ENCODE assay signal across 8 cellular contexts in the genomic region with DNA sequence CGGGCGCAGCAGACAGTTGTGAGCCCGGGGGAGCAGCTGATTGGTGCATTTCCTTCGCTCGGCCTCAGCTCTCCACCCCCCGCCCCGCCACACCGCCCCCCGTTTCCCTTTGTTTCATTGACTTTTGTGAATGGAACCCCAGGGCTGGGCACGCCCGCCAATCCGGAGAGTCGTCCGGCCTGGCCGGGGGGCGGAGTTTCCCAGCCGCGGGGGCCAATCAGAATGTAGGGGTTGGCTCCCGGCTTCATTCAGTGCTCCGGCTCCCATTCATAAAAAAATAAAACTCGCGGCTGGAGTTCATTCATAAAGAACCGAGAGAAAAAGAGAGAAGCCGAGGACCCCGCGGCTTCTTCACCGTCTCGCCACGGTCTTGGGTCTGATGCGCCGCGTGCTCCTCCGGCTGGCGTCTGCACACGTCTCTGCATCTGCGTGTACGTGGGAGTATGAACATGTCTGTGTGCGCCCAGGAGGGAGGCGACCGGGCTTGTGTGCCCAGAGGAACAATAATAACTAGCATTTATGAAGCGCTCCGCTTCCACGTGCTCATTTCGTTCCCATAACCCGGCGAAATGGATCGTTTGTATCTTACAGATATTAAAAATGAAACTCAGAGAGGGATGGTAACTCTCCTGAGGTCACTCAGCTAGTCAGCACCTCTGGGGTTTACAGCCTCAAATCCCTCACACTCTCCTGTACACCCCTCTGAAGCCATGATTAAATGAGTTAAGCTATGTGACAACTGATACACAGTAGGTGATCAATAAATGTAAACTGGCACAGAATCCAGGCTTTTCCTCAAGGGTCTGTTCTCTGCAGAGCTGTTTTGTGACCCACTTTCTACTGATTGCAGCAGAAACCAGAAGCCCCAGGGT. TPM values are rescaled to one million over a fixed set of nuclear protein-coding genes. Genes with fewer than 3 reads are reported as not detected.
DNase-seq lines count a peak whose midpoint lies in the region; ATAC-seq lines count a peak whose summit lies in the region.

ETV4 (minus strand) TSS at position 24 of the 872 bp plus-strand sequence. CDS start 723 bp downstream, outside the sequence.

- H3K4me1 ChIP-seq in BLaER1 treated with 17β-estradiol and CSF1 and Interleukin-3, amounts not matched to agents 10 nM and 100 nM, result peaks cover 14 to 27% (median 23%) of the 10 kb centered on the region in 10 experiments; a peak in 19 of 20 replicates
- H3K4me1 ChIP-seq in NT2/D1 (ENCODE audit: insufficient read depth, insufficient read length), result peaks cover 27% of the 10 kb centered on the region

- H3K36me3 ChIP-seq in BLaER1 treated with 17β-estradiol and CSF1 and Interleukin-3, amounts not matched to agents 10 nM and 100 nM, result no peaks in the 10 kb centered on the region
- H3K36me3 ChIP-seq in NT2/D1 (ENCODE audit: insufficient read depth, insufficient read length, low read length), result peaks cover 13% of the 10 kb centered on the region

- H3K27ac ChIP-seq in BLaER1 treated with 17β-estradiol and CSF1 and Interleukin-3, amounts not matched to agents 10 nM and 100 nM, result peak within 1 kb of the TSS in 9 of 11 experiments; percentile 41 to 80 (median 71); a peak in 17 of 22 replicates

- peak; percentile 77 for ATAC-seq in GM19455 (IDR thresholded peaks at IDR 0.05; ENCODE audit: unreplicated experiment)

- H3K9me3 ChIP-seq in BLaER1 treated with 17β-estradiol and CSF1 and Interleukin-3, amounts not matched to agents 10 nM and 100 nM (replicated peaks in 1 of 11), result no peaks in the 10 kb centered on the region
- no peaks in the 10 kb centered on the region for H3K9me3 ChIP-seq in NT2/D1 (ENCODE audit: insufficient read depth, low read length)

- in situ Hi-C loops in endometrial microvascular endothelial cells (cut with HindIII; ENCODE audit: inconsistent ontology term, low pct_unique_long_range_greater_than_20kb, low sequenced_read_pairs), result no loop called here

- DNase-seq in HS-27A (ENCODE audit: low read depth) (peak; percentile 45), NT2/D1 (ENCODE audit: low read depth, low spot score) (peak; percentile 91), mesenteric fat pad (ENCODE audit: low spot score) (peak; percentile 93)
- peak; percentile 61 for DNase-seq in activated CD8-positive, alpha-beta memory T cell treated with anti-CD3 and anti-CD28 coated beads, Interleukin-2, amount 50 U/mL, for 1 hour (ENCODE audit: extremely low read depth)
- peak; percentile 88 for DNase-seq in stimulated activated CD8-positive, alpha-beta memory T cell treated with anti-CD3 and anti-CD28 coated beads, Interleukin-12 subunit alpha, Interleukin-12 subunit beta, amount 100 ng/mL, for 24 hours (ENCODE audit: extremely low read depth)

- peaks cover 0 to 4% (median 0%) of the 10 kb centered on the region in 11 experiments; a peak in 4 of 22 replicates for H4K20me1 ChIP-seq in BLaER1 treated with 17β-estradiol and CSF1 and Interleukin-3, amounts not matched to agents 10 nM and 100 nM

- peak within 1 kb of the TSS; percentile 63 to 81 (median 68) for H3K4me3 ChIP-seq in BLaER1 treated with 17β-estradiol and CSF1 and Interleukin-3, amounts not matched to agents 10 nM and 100 nM
- peak within 1 kb of the TSS; percentile 65 for H3K4me3 ChIP-seq in NT2/D1 (ENCODE audit: insufficient read length, low read depth)

- H3K9ac ChIP-seq in BLaER1 treated with 17β-estradiol and CSF1 and Interleukin-3, amounts not matched to agents 10 nM and 100 nM, result peak within 1 kb of the TSS; percentile 54 to 83 (median 76); a peak in 21 of 22 replicates
- peak within 1 kb of the TSS; percentile 88 for H3K9ac ChIP-seq in NT2/D1 (ENCODE audit: insufficient read length, low read depth)

- H3K27me3 ChIP-seq in BLaER1 treated with 17β-estradiol and CSF1 and Interleukin-3, amounts not matched to agents 10 nM and 100 nM, result peaks cover 40 to 62% (median 56%) of the 10 kb centered on the region in 11 experiments
- H3K27me3 ChIP-seq in NT2/D1 (ENCODE audit: insufficient read depth, insufficient read length), result peaks cover 15% of the 10 kb centered on the region

- peak within 1 kb of the TSS; percentile 91 to 100 (median 98) for H3K4me2 ChIP-seq in BLaER1 treated with 17β-estradiol and CSF1 and Interleukin-3, amounts not matched to agents 10 nM and 100 nM

RNA-seq across cellular contexts. Expression of gene ETV4, which starts in this region (rescaled TPM):
- total RNA-seq in endometrial microvascular endothelial cells (ENCODE audit: inconsistent ontology term) (15.1 TPM), mesenteric fat pad (0.48 TPM)

Comparison
In these comparisons a context has a peak if more than half of its experiments do, and no peak if none do; other contexts are left out.
1. Peak in every context shown above with its lines: DNase-seq, ATAC-seq, H3K4me3 ChIP-seq and H3K27ac ChIP-seq.
2. RNA of gene ETV4 (total RNA-seq): 15.1 TPM in endometrial microvascular endothelial cells (single experiment); 0.48 TPM in mesenteric fat pad (single experiment); every median in the first group is over 10 times any median in the second.
3. Peak in DNase-seq in mesenteric fat pad; RNA of the gene not detected or under 1 TPM.